ENCODE assay signal across 10 cellular contexts in the genomic region with DNA sequence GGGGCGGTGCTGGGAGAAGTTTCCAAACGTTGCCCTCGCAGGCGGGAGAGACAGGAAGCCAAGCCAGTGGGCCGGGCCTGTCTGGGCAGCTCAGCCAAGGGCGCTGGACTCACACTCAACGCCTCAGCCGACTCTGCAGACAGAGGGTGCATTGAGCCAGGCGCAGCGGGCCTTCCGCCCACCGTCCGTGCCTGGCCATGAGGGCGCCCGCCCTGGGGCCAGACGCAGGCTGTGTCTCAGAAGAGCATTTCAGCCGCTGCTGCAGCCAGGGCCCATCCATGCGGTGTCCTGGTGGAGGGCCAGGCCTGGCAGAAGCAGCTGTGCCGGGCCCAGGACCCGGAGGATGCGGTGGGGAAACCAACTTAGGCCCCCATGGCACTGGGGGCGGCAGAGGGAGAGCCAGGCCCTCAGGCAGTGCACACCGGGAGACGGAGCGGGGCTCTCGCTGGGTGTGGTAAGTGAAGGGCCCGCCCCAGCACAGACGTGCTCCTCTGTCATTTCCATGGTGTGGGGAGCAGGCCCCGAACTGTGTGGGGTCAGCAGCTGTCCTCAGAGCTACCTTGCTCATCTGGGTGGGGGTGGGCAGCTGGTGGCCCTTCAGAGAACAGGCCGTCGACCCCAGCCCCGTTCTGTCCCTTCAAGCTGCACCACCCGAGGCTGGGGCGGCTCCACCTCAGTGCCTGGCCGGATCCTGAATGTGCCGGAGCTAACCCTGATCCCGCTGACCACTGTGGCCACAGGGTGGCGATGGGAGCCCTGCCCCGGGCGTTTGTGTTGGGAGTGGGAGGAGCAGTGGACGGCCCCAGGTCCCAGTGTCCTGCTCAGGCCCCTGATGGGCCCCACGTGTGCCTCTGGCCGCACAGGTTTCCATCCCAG. TPM values are rescaled to one million over a fixed set of nuclear protein-coding genes. Genes with fewer than 3 reads are reported as not detected.
A peak's percentile ranks its signal among the peaks of the same experiment; 100 is the strongest.
DNase-seq lines count a peak whose midpoint lies in the region; ATAC-seq, FAIRE-seq and TF ChIP-seq lines count a peak whose summit lies in the region.
"Had no signal": no experiment of that assay in that cellular context is flagged by ENCODE, and none has a peak within 500 bp of the region (broad histone marks: within the 10 kb centered on the region; RNA-seq: fewer than 3 reads in every experiment).

No MANE protein-coding gene starts in this region.

- no peak overlapping the region for H2AFZ ChIP-seq in GM23338

- H3K36me3 ChIP-seq in GM23338 (ENCODE audit: insufficient read depth) (no peaks in the 10 kb centered on the region), right atrium auricular region (no peaks in the 10 kb centered on the region), gastrocnemius medialis (no peaks in the 10 kb centered on the region)

- no peak overlapping the region for H3K27ac Mint-ChIP-seq in GM23338
- H3K27ac Mint-ChIP-seq: effector memory CD8-positive, alpha-beta T cell had no signal

- no peaks in the 10 kb centered on the region; the same call in 1 of the 3 replicates for H3K9me3 Mint-ChIP-seq in GM23338
- H3K9me3 Mint-ChIP-seq: effector memory CD8-positive, alpha-beta T cell had no signal

- peaks cover 3% of the 10 kb centered on the region; the same call in 2 of the 3 replicates for H3K4me1 Mint-ChIP-seq in GM23338

- H3K9me3 ChIP-seq in right atrium auricular region (no peaks in the 10 kb centered on the region), gastrocnemius medialis (no peaks in the 10 kb centered on the region)

- in situ Hi-C loops in gastrocnemius medialis (cut with MboI; ENCODE audit: low sequenced_read_pairs in 4 of 4): no loop called here

- no peak overlapping the region for H3K4me3 Mint-ChIP-seq in GM23338
- H3K4me3 Mint-ChIP-seq: effector memory CD8-positive, alpha-beta T cell had no signal

- intact Hi-C loops in gastrocnemius medialis (cut with DNase I; ENCODE audit: low total_unique reads): no loop called here

- no peak for FAIRE-seq in D721Med (lab: Jason Lieb, UNC)

- TF ChIP-seq CTCF in GM23338 (conservative IDR thresholded peaks at IDR 0.05; ENCODE audit: low read depth in 2 of 2): peak; percentile 51 to 67
- TF ChIP-seq CTCF in right atrium auricular region (IDR thresholded peaks at IDR 0.05): peak; percentile 28 to 67
- peak in 1 of 5 experiments; percentile 17 for TF ChIP-seq CTCF in gastrocnemius medialis (IDR thresholded peaks at IDR 0.05 in 4 of 5, conservative IDR thresholded peaks at IDR 0.05 in 1 of 5)
- TF ChIP-seq CTCF in D721Med (IDR thresholded peaks at IDR 0.05; ENCODE audit: insufficient read depth, missing control alignments): no peak

- H3K27me3 ChIP-seq in GM23338 (ENCODE audit: insufficient read depth) (no peaks in the 10 kb centered on the region), right atrium auricular region (no peaks in the 10 kb centered on the region), gastrocnemius medialis (peaks cover 7 to 33% (median 20%) of the 10 kb centered on the region in 3 donors)

- H3K9me2 ChIP-seq in GM23338 (ENCODE audit: insufficient read depth): no peaks in the 10 kb centered on the region

- no peaks in the 10 kb centered on the region for H3K36me3 Mint-ChIP-seq in GM23338 (ENCODE audit: low read depth)

- no peaks in the 10 kb centered on the region; the same call in 1 of the 2 replicates for H4K20me1 ChIP-seq in GM23338 (replicated peaks; ENCODE audit: insufficient read depth)

- no peak for TF ChIP-seq POLR2A in gastrocnemius medialis (IDR thresholded peaks at IDR 0.05)

- no peak overlapping the region for H3K4me2 ChIP-seq in GM23338

- H3F3A ChIP-seq in GM23338 (replicated peaks; ENCODE audit: low read depth): 0 out of 2 replicates have a peak, but pooled peaks cover 3% of the 10 kb centered on the region

- H3K4me3 ChIP-seq in GM23338 (no peak overlapping the region), right atrium auricular region (peak overlapping the region in 1 of 2 donors; percentile 39), gastrocnemius medialis (peak overlapping the region in 1 of 4 donors; percentile 22)

- DNase-seq in GM23338 (ENCODE audit: low spot score) (peak; percentile 80), astrocyte of the hippocampus (ENCODE audit: low read depth, low spot score) (peak; percentile 70), right atrium auricular region (ENCODE audit: low spot score) (peak; percentile 91), gastrocnemius medialis (peak in 1 of 2 donors; percentile 39), D721Med (ENCODE audit: insufficient read length, low spot score) (no peak), NCI-H748 (lab: John Stamatoyannopoulos, UW; ENCODE audit: unreplicated experiment) (no peak), NCI-H1436 treated with DMSO at 0.1 percent for 48 hours (lab: John Stamatoyannopoulos, UW) (no peak)
- DNase-seq: effector memory CD8-positive, alpha-beta T cell; NK-92 treated with Interleukin-12 subunit alpha and Interleukin-12 subunit beta, amount 100 ng/mL, for 24 hours had no signal

- ATAC-seq in GM23338 (peak; percentile 58), gastrocnemius medialis (peak; percentile 40 to 46), GM21526 (IDR thresholded peaks at IDR 0.05; ENCODE audit: low FRiP score, unreplicated experiment) (no peak)
- ATAC-seq: effector memory CD8-positive, alpha-beta T cell had no signal

- no peaks in the 10 kb centered on the region for H3K79me2 ChIP-seq in GM23338 (replicated peaks; ENCODE audit: insufficient read depth)

- H3K27ac ChIP-seq in GM23338 (ENCODE audit: low read depth) (no peak overlapping the region), right atrium auricular region (peak overlapping the region; percentile 89 to 91), gastrocnemius medialis (no peak overlapping the region)

- H3K27me3 Mint-ChIP-seq in GM23338 (ENCODE audit: insufficient read depth, low read depth, poor library complexity): peaks cover 22% of the 10 kb centered on the region
- H3K27me3 Mint-ChIP-seq: effector memory CD8-positive, alpha-beta T cell had no signal

- H3K4me1 ChIP-seq in GM23338 (ENCODE audit: insufficient read depth): peaks cover 5% of the 10 kb centered on the region
- peaks cover 0 to 76% of the 10 kb centered on the region in 2 donors for H3K4me1 ChIP-seq in right atrium auricular region
- H3K4me1 ChIP-seq in gastrocnemius medialis: peaks cover 0 to 5% of the 10 kb centered on the region in 2 donors

TF ChIP-seq in GM23338, 12 proteins besides CTCF, POLR2A, EP300 and RAD21 (continues in another document):
- TF ChIP-seq EZH2phosphoT487 (IDR thresholded peaks at IDR 0.05; ENCODE audit: unreplicated experiment): no peak
- no peak for TF ChIP-seq ZNF114 (CRISPR knock-in tag; IDR thresholded peaks at IDR 0.05)
- no peak for TF ChIP-seq POLR2AphosphoS5 (IDR thresholded peaks at IDR 0.05; ENCODE audit: low read depth)
- no peak for TF ChIP-seq JUNB (IDR thresholded peaks at IDR 0.05; ENCODE audit: unreplicated experiment)

RNA-seq across cellular contexts. Expression of gene DNLZ, which starts 18.0 kb away (rescaled TPM):
- 21.7 and 53.9 TPM in 2 replicates for total RNA-seq in GM23338 (2014; rRNA removed; shearing (Covaris generic))
- polyA plus RNA-seq in GM23338 (2016; fragmentation: Nextera tagmentation; extraction: Ambion mirVana): 33.4 and 37.7 TPM in 2 replicates
- 10 to 100 TPM; 15.4 to 36.6 TPM for total RNA-seq in right atrium auricular region
- total RNA-seq in gastrocnemius medialis: 10 to 100 TPM; 37.9 to 65.1 (median 54.3) TPM

RNA-seq across cellular contexts. Expression of gene GPSM1, which starts 18.2 kb away (rescaled TPM):
- 21.3 and 23.2 TPM in 2 replicates for total RNA-seq in GM23338 (2014; rRNA removed; shearing (Covaris generic))
- 4.8 and 5.6 TPM in 2 replicates for polyA plus RNA-seq in GM23338 (2016; fragmentation: Nextera tagmentation; extraction: Ambion mirVana)
- 10 to 100 TPM; 39.4 to 44.5 TPM for total RNA-seq in right atrium auricular region
- 1 to 10 TPM in 2 of 4 donors, under 1 TPM in 1, not detected in 1; 0.98 to 1.7 (median 1.2) TPM for total RNA-seq in gastrocnemius medialis

RNA-seq across cellular contexts. Expression of gene CARD9, which starts 27.9 kb away (rescaled TPM):
- 0.49 and 1.1 TPM in 2 replicates for total RNA-seq in GM23338 (2014; rRNA removed; shearing (Covaris generic))
- polyA plus RNA-seq in GM23338 (2016; fragmentation: Nextera tagmentation; extraction: Ambion mirVana): 0.63 and 0.92 TPM in 2 replicates
- total RNA-seq in right atrium auricular region (1 to 10 TPM in 1 of 2 donors, under 1 TPM in 1; 0.15 to 1.1 TPM), gastrocnemius medialis (1 to 10 TPM in 1 of 4 donors, under 1 TPM in 3; 0.34 to 1.2 (median 0.69) TPM)

RNA-seq across cellular contexts. Expression of gene CCDC187, which starts 41.6 kb away (rescaled TPM):
- 0.14 TPM in 1 of 2 replicates, not detected in the other for total RNA-seq in GM23338 (2014; rRNA removed; shearing (Covaris generic))
- polyA plus RNA-seq in GM23338 (2016; fragmentation: Nextera tagmentation; extraction: Ambion mirVana): not detected in 2 replicates
- total RNA-seq in right atrium auricular region (not detected), gastrocnemius medialis (not detected)

RNA-seq across cellular contexts. Expression of gene SNAPC4, which starts 54.5 kb away (rescaled TPM):
- total RNA-seq in GM23338 (2014; rRNA removed; shearing (Covaris generic)): 20.4 and 22.7 TPM in 2 replicates
- 8.8 and 10.2 TPM in 2 replicates for polyA plus RNA-seq in GM23338 (2016; fragmentation: Nextera tagmentation; extraction: Ambion mirVana)
- total RNA-seq in right atrium auricular region (1 to 10 TPM; 2.5 to 4.4 TPM), gastrocnemius medialis (1 to 10 TPM; 2.3 to 6.0 (median 3.9) TPM)

Comparison
In these comparisons a context has a peak if more than half of its experiments do, and no peak if none do; other contexts are left out.
1. DNase-seq: peak in GM23338 (single experiment), astrocyte of the hippocampus (single experiment) and right atrium auricular region (single experiment); none in D721Med (single experiment), NCI-H748 (single experiment) and NCI-H1436 treated with DMSO at 0.1 percent for 48 hours (single experiment).
2. H3K27ac ChIP-seq: peak in right atrium auricular region (2 of 2); none in GM23338 (single experiment) and gastrocnemius medialis (0 of 4).